ENCODE assay signal across 8 cellular contexts in genomic region chr17:21034350-21035235, GRCh38. TPM values are rescaled to one million over a fixed set of nuclear protein-coding genes. Genes with fewer than 3 reads are reported as not detected.
A peak's percentile ranks its signal among the peaks of the same experiment; 100 is the strongest.
DNase-seq lines count a peak whose midpoint lies in the region; ATAC-seq and TF ChIP-seq lines count a peak whose summit lies in the region.

No MANE protein-coding gene starts in this region.

- H3K27me3 Mint-ChIP-seq in T-helper 17 cell, result no peaks in the 10 kb centered on the region

- no peaks in the 10 kb centered on the region for H3K27me3 ChIP-seq in skeletal muscle tissue (ENCODE audit: control insufficient read depth in 3 of 3, insufficient read depth in 3 of 3, low read length in 3 of 3)
- no peaks in the 10 kb centered on the region for H3K27me3 ChIP-seq in BE2C
- no peaks in the 10 kb centered on the region for H3K27me3 ChIP-seq in ovary

- intact Hi-C loops in ovary (cut with DNase I), result no loop called here

- ATAC-seq in GM18508 (IDR thresholded peaks at IDR 0.05; ENCODE audit: insufficient read depth, unreplicated experiment) (peak; percentile 59), HG02759 (IDR thresholded peaks at IDR 0.05; ENCODE audit: unreplicated experiment) (peak; percentile 66), T-helper 17 cell (peak; percentile 88)

- peaks cover 54% of the 10 kb centered on the region for H3K4me1 Mint-ChIP-seq in T-helper 17 cell

- DNase-seq in T-helper 17 cell, result no peak
- peak; percentile 47 for DNase-seq in fibroblast of the aortic adventitia (ENCODE audit: low read depth)
- no peak for DNase-seq in KG1 (lab: John Stamatoyannopoulos, UW)
- DNase-seq in BE2C, result no peak
- DNase-seq in ovary, result no peak

- peak overlapping the region; percentile 90 for H3K27ac Mint-ChIP-seq in T-helper 17 cell

- peaks cover 2% of the 10 kb centered on the region for H3K36me3 Mint-ChIP-seq in T-helper 17 cell (ENCODE audit: low read depth)

- H3K9ac ChIP-seq in skeletal muscle tissue (ENCODE audit: low read depth in 1 of 3, low read length in 3 of 3), result peak overlapping the region; percentile 64 to 72 (median 66)

- peak overlapping the region; percentile 92 for H3K27ac ChIP-seq in skeletal muscle tissue (ENCODE audit: low read depth, low read length)
- no peak overlapping the region for H3K27ac ChIP-seq in ovary

- H3K9me3 ChIP-seq in T-helper 17 cell (ENCODE audit: control insufficient read depth, low read length, poor library complexity, severe bottlenecking) (no peaks in the 10 kb centered on the region), skeletal muscle tissue (ENCODE audit: control insufficient read depth in 3 of 3, low read length in 3 of 3) (no peaks in the 10 kb centered on the region), BE2C (no peaks in the 10 kb centered on the region), ovary (no peaks in the 10 kb centered on the region)

- TF ChIP-seq CTCF in fibroblast of the aortic adventitia (IDR thresholded peaks at IDR 0.05; ENCODE audit: insufficient read depth, low read length) (no peak), BE2C (IDR thresholded peaks at IDR 0.05; ENCODE audit: low read depth, low read length) (no peak), ovary (IDR thresholded peaks at IDR 0.05) (no peak)

- WGBS in ovary, 3 donors, result 33 to 41% (median 41%) methylated on average over 13 of the region's 13 CpGs

- H3K4me1 ChIP-seq in skeletal muscle tissue (ENCODE audit: control insufficient read depth in 3 of 3, insufficient read depth in 3 of 3, low read length in 3 of 3), result peaks cover 61 to 82% (median 74%) of the 10 kb centered on the region in 3 donors
- H3K4me1 ChIP-seq in BE2C, result no peaks in the 10 kb centered on the region
- H3K4me1 ChIP-seq in ovary (ENCODE audit: insufficient read depth), result peaks cover 39% of the 10 kb centered on the region

- no peaks in the 10 kb centered on the region for H3K36me3 ChIP-seq in skeletal muscle tissue (ENCODE audit: control insufficient read depth in 3 of 3, insufficient read depth in 3 of 3, low read length in 3 of 3)
- H3K36me3 ChIP-seq in BE2C, result peaks cover 19% of the 10 kb centered on the region
- H3K36me3 ChIP-seq in ovary, result no peaks in the 10 kb centered on the region

- TF ChIP-seq EP300 in ovary (IDR thresholded peaks at IDR 0.05), result no peak

- H3K4me3 ChIP-seq in fibroblast of the aortic adventitia (ENCODE audit: low read depth, low read length) (peak overlapping the region; percentile 16), skeletal muscle tissue (ENCODE audit: low read length in 3 of 3) (peak overlapping the region; percentile 8 to 58 (median 30)), BE2C (ENCODE audit: low read depth, low read length) (no peak overlapping the region), ovary (no peak overlapping the region)

- TF ChIP-seq POLR2A in ovary (IDR thresholded peaks at IDR 0.05), result no peak

- H3K4me3 Mint-ChIP-seq in T-helper 17 cell, result peak overlapping the region; percentile 84

RNA-seq across cellular contexts. Expression of gene USP22, which starts 8.2 kb away (rescaled TPM):
- total RNA-seq in T-helper 17 cell, result 100 to 1,000 TPM; 158 to 177 TPM
- total RNA-seq in fibroblast of the aortic adventitia (ENCODE audit: low replicate concordance), result 107 and 214 TPM in 2 replicates
- total RNA-seq in skeletal muscle tissue, result 156 TPM
- 91.7 TPM for polyA plus RNA-seq in BE2C (2012; ENCODE audit: insufficient read depth, insufficient read length, low read depth)
- total RNA-seq in ovary, result 100 to 1,000 TPM in 6 of 7 donors, 10 to 100 TPM in 1; 76.7 to 246 (median 197) TPM
- 100 to 1,000 TPM in 1 of 2 donors, 10 to 100 TPM in 1; 75.2 to 209 TPM for polyA plus RNA-seq in ovary

Comparison
In these comparisons a context has a peak if more than half of its experiments do, and no peak if none do; other contexts are left out.
1. H3K4me3 ChIP-seq: peak in fibroblast of the aortic adventitia (single experiment) and skeletal muscle tissue (3 of 3); none in BE2C (single experiment) and ovary (single experiment).
2. Peak in every context shown above with its lines, with median percentiles within 50 percentile points of each other: ATAC-seq.